Comparison of ENCODE assay signal across 1 cellular context in the genomic region with DNA sequence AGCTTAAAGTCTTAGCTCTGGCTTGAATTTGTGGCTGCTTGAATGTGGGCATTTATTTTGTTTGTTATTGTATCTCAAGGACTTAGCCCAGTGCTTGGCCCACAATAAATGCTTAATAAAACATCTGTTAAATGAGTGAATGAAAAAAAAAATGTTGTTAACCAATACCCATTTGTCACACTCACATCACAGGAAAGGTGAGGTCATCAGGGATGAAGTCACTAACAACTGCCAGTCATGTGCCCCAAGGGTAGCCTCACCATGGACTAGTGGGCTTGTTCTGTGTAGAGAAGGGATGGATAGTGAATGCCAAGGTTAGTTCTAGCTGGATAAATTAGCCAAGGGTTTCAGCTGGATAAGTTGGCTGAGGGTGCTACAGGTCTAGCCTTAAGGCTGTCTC.
TF ChIP-seq lines count a peak whose summit lies in the region.

No MANE protein-coding gene starts in this region.

TF ChIP-seq in HepG2, 621 proteins besides CTCF, POLR2A, EP300 and RAD21:
- TF ChIP-seq ZNF879 (CRISPR knock-in tag; IDR thresholded peaks at IDR 0.05) = no peak
- no peak for TF ChIP-seq ZZZ3 (CRISPR knock-in tag; IDR thresholded peaks at IDR 0.05; ENCODE audit: borderline replicate concordance)
- no peak for TF ChIP-seq ZNF878 (CRISPR knock-in tag; IDR thresholded peaks at IDR 0.05)
- TF ChIP-seq ATF3 (CRISPR knock-in tag; IDR thresholded peaks at IDR 0.05) = 0 out of 2 replicates have a peak, but pooled peaks have one; percentile 11
- TF ChIP-seq CREB1 (IDR thresholded peaks at IDR 0.05) = peak; percentile 51; the same call in 1 of the 2 replicates
- no peak for TF ChIP-seq CREB1 (CRISPR knock-in tag; IDR thresholded peaks at IDR 0.05)
- peak; percentile 75 for TF ChIP-seq ATF7 (IDR thresholded peaks at IDR 0.05)
- no peak for TF ChIP-seq ATF7 (CRISPR knock-in tag; IDR thresholded peaks at IDR 0.05)
- TF ChIP-seq KLF9 (CRISPR knock-in tag; IDR thresholded peaks at IDR 0.05; ENCODE audit: low read depth) = no peak
- TF ChIP-seq HOXD1 (CRISPR knock-in tag; IDR thresholded peaks at IDR 0.05) = no peak
